ENCODE assay signal across 8 cellular contexts in genomic region chr12:114166360-114166759, GRCh38.
DNase-seq lines count a peak whose midpoint lies in the region; ATAC-seq and TF ChIP-seq lines count a peak whose summit lies in the region.

No MANE protein-coding gene starts in this region.

- ATAC-seq in left ventricle myocardium superior (peak; percentile 85), GM21381 (IDR thresholded peaks at IDR 0.05; ENCODE audit: unreplicated experiment) (no peak)

- H3K4me3 ChIP-seq in SJCRH30, result no peak overlapping the region
- H3K4me3 ChIP-seq in uterus, result no peak overlapping the region
- H3K4me3 ChIP-seq in mesenchymal stem cell (ENCODE audit: insufficient read depth in 1 of 2, low read depth in 1 of 2, low read length in 2 of 2), result no peak overlapping the region

- peak; percentile 4 for DNase-seq in stimulated activated CD4-positive, alpha-beta T cell treated with anti-CD3 and anti-CD28 coated beads, Interleukin-15, amount 100 ng/mL, for 24 hours
- DNase-seq in stimulated activated CD4-positive, alpha-beta T cell treated with anti-CD3 and anti-CD28 coated beads, Interleukin-4, amount 100 ng/mL, for 1 hour, result no peak
- DNase-seq in SJCRH30 (peak; percentile 6 to 48), left ventricle myocardium superior (no peak), uterus (peak; percentile 16 to 19), mesenchymal stem cell (no peak)
- no peak for DNase-seq in stimulated activated CD4-positive, alpha-beta T cell treated with anti-CD3 and anti-CD28 coated beads, Interleukin-1b, Interleukin-23, amount 100 ng/mL, for 48 hours

- H2BK15ac ChIP-seq in mesenchymal stem cell (ENCODE audit: low read depth, poor library complexity, severe bottlenecking), result no peak overlapping the region

- H2AFZ ChIP-seq in mesenchymal stem cell (ENCODE audit: low read depth, low read length), result no peak overlapping the region

- no peak overlapping the region for H3K4ac ChIP-seq in mesenchymal stem cell (ENCODE audit: low read depth in 1 of 2, low read length in 2 of 2)

- WGBS in mesenchymal stem cell, result 29% methylated on average over 7 of the region's 7 CpGs

- H3K36me3 ChIP-seq in SJCRH30, result no peaks in the 10 kb centered on the region
- H3K36me3 ChIP-seq in uterus, result no peaks in the 10 kb centered on the region
- no peaks in the 10 kb centered on the region for H3K36me3 ChIP-seq in mesenchymal stem cell (ENCODE audit: control insufficient read depth in 1 of 2, insufficient read depth in 2 of 2, low read depth in 1 of 2, low read length in 2 of 2)

- no peak overlapping the region for H3K27ac ChIP-seq in SJCRH30
- no peak overlapping the region for H3K27ac ChIP-seq in uterus
- no peak overlapping the region for H3K27ac ChIP-seq in mesenchymal stem cell (ENCODE audit: low read length, poor library complexity, severe bottlenecking)

- H3K9me3 ChIP-seq in SJCRH30 (replicated peaks), result no peaks in the 10 kb centered on the region
- no peaks in the 10 kb centered on the region for H3K9me3 ChIP-seq in uterus
- no peaks in the 10 kb centered on the region for H3K9me3 ChIP-seq in mesenchymal stem cell (ENCODE audit: control insufficient read depth, low read length)

- H3K14ac ChIP-seq in mesenchymal stem cell (ENCODE audit: low read length in 2 of 2), result no peak overlapping the region

- H4K8ac ChIP-seq in mesenchymal stem cell (ENCODE audit: low read length), result no peak overlapping the region

- H3K27me3 ChIP-seq in SJCRH30 (peaks cover 5% of the 10 kb centered on the region; the same call in 1 of the 2 replicates), uterus (no peaks in the 10 kb centered on the region), mesenchymal stem cell (ENCODE audit: control insufficient read depth in 1 of 2, insufficient read depth in 1 of 2, low read length in 2 of 2) (peaks cover 0 to 34% of the 10 kb centered on the region in 2 experiments)

- no peak overlapping the region for H3K23ac ChIP-seq in mesenchymal stem cell (ENCODE audit: low read length in 2 of 2)

- no peak for TF ChIP-seq POLR2A in uterus (IDR thresholded peaks at IDR 0.05)

- no peak overlapping the region for H2BK5ac ChIP-seq in mesenchymal stem cell (ENCODE audit: low read depth, low read length, poor library complexity, severe bottlenecking)

- H2AK5ac ChIP-seq in mesenchymal stem cell (ENCODE audit: low read length, severe bottlenecking), result no peak overlapping the region

- H3K9ac ChIP-seq in mesenchymal stem cell (ENCODE audit: low read length), result no peak overlapping the region

- H2BK120ac ChIP-seq in mesenchymal stem cell (ENCODE audit: low read depth, low read length), result no peak overlapping the region

- H3K4me2 ChIP-seq in mesenchymal stem cell (ENCODE audit: low read length, poor library complexity, severe bottlenecking), result no peak overlapping the region

- intact Hi-C loops in left ventricle myocardium superior (cut with micrococcal nuclease) (loop anchor here (10.0 kb wide), 2 partner anchors 308 to 338 kb away; no protein-coding TSS in a partner anchor), uterus (cut with DNase I; ENCODE audit: low total_unique reads) (no loop called here)

- no peak overlapping the region for H3K18ac ChIP-seq in mesenchymal stem cell (ENCODE audit: low read depth in 1 of 2, low read length in 2 of 2)

- peak in 3 of 4 experiments; percentile 39 to 51 (median 49) for TF ChIP-seq CTCF in uterus (IDR thresholded peaks at IDR 0.05)

- no peaks in the 10 kb centered on the region for H3K79me1 ChIP-seq in mesenchymal stem cell (replicated peaks; ENCODE audit: low read length, poor library complexity, severe bottlenecking)

- no peak overlapping the region for H4K91ac ChIP-seq in mesenchymal stem cell (ENCODE audit: low read length)

- no peak overlapping the region for H2BK12ac ChIP-seq in mesenchymal stem cell (ENCODE audit: low read length in 2 of 2)

- no peaks in the 10 kb centered on the region for H3K4me1 ChIP-seq in SJCRH30
- H3K4me1 ChIP-seq in uterus, result no peaks in the 10 kb centered on the region
- no peaks in the 10 kb centered on the region for H3K4me1 ChIP-seq in mesenchymal stem cell (ENCODE audit: control insufficient read depth, insufficient read depth, low read depth, low read length)

Comparison
In these comparisons a context has a peak if more than half of its experiments do, and no peak if none do; other contexts are left out.
1. DNase-seq: peak in stimulated activated CD4-positive, alpha-beta T cell treated with anti-CD3 and anti-CD28 coated beads, Interleukin-15, amount 100 ng/mL, for 24 hours (single experiment), SJCRH30 (2 of 2) and uterus (2 of 2); none in stimulated activated CD4-positive, alpha-beta T cell treated with anti-CD3 and anti-CD28 coated beads, Interleukin-4, amount 100 ng/mL, for 1 hour (single experiment), left ventricle myocardium superior (single experiment), mesenchymal stem cell (single experiment) and stimulated activated CD4-positive, alpha-beta T cell treated with anti-CD3 and anti-CD28 coated beads, Interleukin-1b, Interleukin-23, amount 100 ng/mL, for 48 hours (single experiment).